In genomic region chr11:62201376-62201775, GRCh38 we compare ENCODE assay signal across 19 cellular contexts. TPM values are rescaled to one million over a fixed set of nuclear protein-coding genes. Genes with fewer than 3 reads are reported as not detected.
"Had no signal": no experiment of that assay in that cellular context is flagged by ENCODE, and none has a peak within 500 bp of the region (broad histone marks: within the 10 kb centered on the region; RNA-seq: fewer than 3 reads in every experiment).

No MANE protein-coding gene starts in this region.

- H3K9me3 ChIP-seq: gastroesophageal sphincter, pancreas, testis had no signal

- DNase-seq: activated B cell treated with CpG ODN at 0.5 μM for 24 hours; activated naive CD4-positive, alpha-beta T cell treated with anti-CD3 and anti-CD28 coated beads, Interleukin-2, amount 10 ng/mL, durations not matched to agents 7 days and 5 days; caudate nucleus; cortex of kidney; effector CD8-positive, alpha-beta T cell; stimulated activated CD4-positive, alpha-beta T cell treated with anti-CD3 and anti-CD28 coated beads, Interleukin-15, amount 100 ng/mL, for 24 hours; stimulated activated CD4-positive, alpha-beta T cell treated with anti-CD3 and anti-CD28 coated beads, Interleukin-4, amount 100 ng/mL, for 24 hours; stimulated activated naive CD8-positive, alpha-beta T cell treated with anti-CD3 and anti-CD28 coated beads, Interleukin-15, amount 100 ng/mL, for 72 hours; testis had no signal

- H3K4me3 ChIP-seq: gastroesophageal sphincter, hepatocyte, pancreas, testis had no signal

- H3K36me3 ChIP-seq: gastroesophageal sphincter, pancreas had no signal

- ATAC-seq: gastroesophageal sphincter; pancreas; stimulated activated naive CD8-positive, alpha-beta T cell treated with anti-CD3 and anti-CD28 coated beads, Interleukin-15, amount 100 ng/mL, for 72 hours had no signal

- H3K4me1 ChIP-seq: gastroesophageal sphincter, pancreas, testis had no signal

- H3K27me3 ChIP-seq: pancreas, testis had no signal

- FAIRE-seq: pancreas, TTC549 had no signal

- H3K27ac ChIP-seq: gastroesophageal sphincter, hepatocyte, pancreas, testis had no signal

RNA-seq across cellular contexts. Expression of gene SCGB2A1, which starts 7.1 kb away (rescaled TPM):
- total RNA-seq: activated B cell treated with CpG ODN at 0.5 μM for 24 hours; activated T-helper 2 cell treated with anti-CD3 and anti-CD28 coated beads, Interferon-gamma antibody, Interleukin-2, Interleukin-4, amounts not matched to agents 10 μg/mL and 5 μg/mL and 100 μg/mL, durations not matched to agents 14 hours and 24 hours and 36 hours; hepatocyte; kidney epithelial cell; mesenteric fat pad; testis had no signal
- polyA plus RNA-seq: hepatocyte, liver had no signal

RNA-seq across cellular contexts. Expression of gene SCGB1D1, which starts 11.4 kb away (rescaled TPM):
- total RNA-seq: activated B cell treated with CpG ODN at 0.5 μM for 24 hours; activated T-helper 2 cell treated with anti-CD3 and anti-CD28 coated beads, Interferon-gamma antibody, Interleukin-2, Interleukin-4, amounts not matched to agents 10 μg/mL and 5 μg/mL and 100 μg/mL, durations not matched to agents 14 hours and 24 hours and 36 hours; gastroesophageal sphincter; hepatocyte; kidney epithelial cell; liver; mesenteric fat pad; pancreas; testis; ureter had no signal
- polyA plus RNA-seq: adipose tissue, hepatocyte, liver, pancreas had no signal

RNA-seq across cellular contexts. Expression of gene SCGB1D2, which starts 40.7 kb away (rescaled TPM):
- total RNA-seq: activated B cell treated with CpG ODN at 0.5 μM for 24 hours; activated T-helper 2 cell treated with anti-CD3 and anti-CD28 coated beads, Interferon-gamma antibody, Interleukin-2, Interleukin-4, amounts not matched to agents 10 μg/mL and 5 μg/mL and 100 μg/mL, durations not matched to agents 14 hours and 24 hours and 36 hours; hepatocyte; kidney epithelial cell; liver; mesenteric fat pad; testis; ureter had no signal
- polyA plus RNA-seq: hepatocyte, liver had no signal
